Comparison of ENCODE assay signal across 10 cellular contexts in the genomic region with DNA sequence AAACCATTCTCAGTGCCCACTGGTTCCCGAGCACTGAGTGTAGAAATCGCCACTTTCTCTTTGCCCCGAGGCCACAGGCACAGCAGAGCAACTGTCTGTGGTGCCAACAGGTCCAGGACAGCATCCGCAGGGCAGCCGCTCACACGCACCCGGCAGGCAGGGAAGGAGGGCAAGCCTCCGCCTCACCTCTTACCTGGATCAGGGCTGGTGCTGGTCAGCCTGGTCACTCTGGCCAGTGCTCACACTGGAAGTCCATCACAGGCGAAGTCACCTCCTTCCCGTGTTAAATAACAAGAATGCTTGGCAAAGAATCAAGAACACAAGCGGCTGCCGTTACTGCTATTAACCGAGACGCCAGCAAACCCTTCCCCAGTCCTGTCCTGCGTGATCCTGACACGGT. TPM values are rescaled to one million over a fixed set of nuclear protein-coding genes. Genes with fewer than 3 reads are reported as not detected.
DNase-seq lines count a peak whose midpoint lies in the region; ATAC-seq, FAIRE-seq and TF ChIP-seq lines count a peak whose summit lies in the region.
"Had no signal": no experiment of that assay in that cellular context is flagged by ENCODE, and none has a peak within 500 bp of the region (broad histone marks: within the 10 kb centered on the region; RNA-seq: fewer than 3 reads in every experiment).

No MANE protein-coding gene starts in this region.

- TF ChIP-seq RAD21 in GM12878 (IDR thresholded peaks at IDR 0.05; ENCODE audit: insufficient read depth, low read depth, low read length): no peak

- no peak overlapping the region for H2AFZ ChIP-seq in GM12878 (ENCODE audit: control insufficient read depth, low read depth, low read length)

- no peak for TF ChIP-seq CTCF in 22Rv1 (IDR thresholded peaks at IDR 0.05)
- no peak for TF ChIP-seq CTCF in GM12878 (IDR thresholded peaks at IDR 0.05 in 2 of 3, conservative IDR thresholded peaks at IDR 0.05 in 1 of 3; ENCODE audit: control insufficient read depth in 2 of 3, extremely low read depth in 1 of 3, insufficient read depth in 1 of 3, low read depth in 3 of 3, low read length in 3 of 3)
- TF ChIP-seq CTCF in mucosa of descending colon (IDR thresholded peaks at IDR 0.05): no peak

- no peaks in the 10 kb centered on the region for H3K27me3 Mint-ChIP-seq in memory B cell

- intact Hi-C loops in GM12878 (cut with micrococcal nuclease; ENCODE audit: unreplicated experiment) (no loop called here), mucosa of descending colon (cut with DNase I, micrococcal nuclease) (no loop called here)

- peak overlapping the region; percentile 89 for H3K27ac Mint-ChIP-seq in memory B cell

- no peak for ATAC-seq in GM12878
- ATAC-seq in memory B cell (ENCODE audit: low read depth): no peak
- no peak for ATAC-seq in HG02973 (IDR thresholded peaks at IDR 0.05; ENCODE audit: unreplicated experiment)
- ATAC-seq in mucosa of descending colon: no peak
- no peak for ATAC-seq in GM19351 (IDR thresholded peaks at IDR 0.05; ENCODE audit: unreplicated experiment)

- peaks cover 9% of the 10 kb centered on the region for H4K20me1 ChIP-seq in GM12878 (ENCODE audit: control insufficient read depth, insufficient read depth)

- peaks cover 18% of the 10 kb centered on the region for H3K36me3 Mint-ChIP-seq in memory B cell

- H3K9me3 Mint-ChIP-seq in memory B cell: no peaks in the 10 kb centered on the region

- H3K79me2 ChIP-seq in GM12878 (ENCODE audit: control insufficient read depth, insufficient read depth, low read length): peaks cover 45% of the 10 kb centered on the region

- no peaks in the 10 kb centered on the region for H3K9me3 ChIP-seq in HAP-1
- H3K9me3 ChIP-seq in GM12878 (replicated peaks; ENCODE audit: control insufficient read depth, insufficient read depth, low read length): no peaks in the 10 kb centered on the region
- no peaks in the 10 kb centered on the region for H3K9me3 ChIP-seq in mucosa of descending colon
- H3K9me3 ChIP-seq: testis had no signal

- CTCF ChIA-PET in GM12878 (lab: Yijun Ruan, JAX): interaction anchor here (0.6 to 2.4 kb wide), 10 partner anchors 12 to 457 kb away, joined by 3 to 16 read pairs (median 4); a partner anchor contains a TSS

- 58% methylated on average over 16 of the region's 16 CpGs for WGBS in GM12878 (ENCODE audit: insufficient coverage, insufficient replicate concordance, low lambda C conversion rate, missing lambda C conversion rate)

- H3K9ac ChIP-seq in GM12878 (ENCODE audit: control insufficient read depth, insufficient read depth, low read length): peak overlapping the region; percentile 79

- no peak for FAIRE-seq in GM12878 (lab: Jason Lieb, UNC)
- no peak for FAIRE-seq in GM12892 (lab: Jason Lieb, UNC)
- FAIRE-seq: TTC549 had no signal

- peak overlapping the region; percentile 95 for H3K4me3 Mint-ChIP-seq in memory B cell

- peaks cover 16% of the 10 kb centered on the region for H3K4me1 ChIP-seq in HAP-1
- peaks cover 13% of the 10 kb centered on the region for H3K4me1 ChIP-seq in GM12878 (ENCODE audit: control insufficient read depth, insufficient read depth, low read length)
- peaks cover 20% of the 10 kb centered on the region for H3K4me1 ChIP-seq in mucosa of descending colon (ENCODE audit: low read depth)

- POLR2A ChIA-PET in GM12878 (lab: Charles Lee): no interaction called here

- RAD21 ChIA-PET in GM12878 (lab: Charles Lee; ENCODE audit: unreplicated experiment): interaction anchor here (1.5 to 1.7 kb wide), 2 partner anchors 15 to 25 kb away, joined by 5 to 6 read pairs; no protein-coding TSS in a partner anchor

- H3K4me1 Mint-ChIP-seq in memory B cell: peaks cover 14% of the 10 kb centered on the region

- in situ Hi-C loops in HAP-1 (cut with MboI; ENCODE audit: low sequenced_read_pairs) (no loop called here), GM12878 (cut with MboI) (no loop called here)

- TF ChIP-seq POLR2A in GM12878 (IDR thresholded peaks at IDR 0.05; ENCODE audit: low read depth, low read length) (no peak; the same call in 1 of the 2 replicates), GM12892 (IDR thresholded peaks at IDR 0.05; ENCODE audit: low read depth, low read length) (no peak)

- TF ChIP-seq EP300 in GM12878 (IDR thresholded peaks at IDR 0.05; ENCODE audit: borderline replicate concordance in 1 of 2, control insufficient read depth in 1 of 2, low read depth in 2 of 2, low read length in 2 of 2): no peak

- peak overlapping the region; percentile 73 for H3K4me3 ChIP-seq in HAP-1
- H3K4me3 ChIP-seq in GM12878: peak overlapping the region; percentile 69
- H3K4me3 ChIP-seq in mucosa of descending colon: no peak overlapping the region

- H3K36me3 ChIP-seq in HAP-1 (replicated peaks) (peaks cover 59% of the 10 kb centered on the region), GM12878 (ENCODE audit: control insufficient read depth in 2 of 2, insufficient read depth in 2 of 2, low read length in 1 of 2) (peaks cover 18 to 28% of the 10 kb centered on the region in 2 experiments), mucosa of descending colon (ENCODE audit: low read depth) (no peaks in the 10 kb centered on the region)

- BruUV-seq in GM12878 (replicated peaks; lab: Mats Ljungman, UMichigan): no TSS peak

- H3K27ac ChIP-seq in 22Rv1 (peak overlapping the region; percentile 85), GM12878 (ENCODE audit: control insufficient read depth, insufficient read depth) (peak overlapping the region; percentile 31)
- H3K27ac ChIP-seq: testis had no signal

- peak overlapping the region; percentile 93 for H3K4me2 ChIP-seq in GM12878 (ENCODE audit: control insufficient read depth, insufficient read depth)

- DNase-seq in HAP-1 (ENCODE audit: low spot score in 2 of 2): no peak
- DNase-seq in GM12878 (ENCODE audit: low read depth, low spot score): no peak
- no peak for DNase-seq in memory B cell (ENCODE audit: low spot score in 2 of 2)
- no peak for DNase-seq in GM12892 (ENCODE audit: insufficient read length)
- DNase-seq in mucosa of descending colon: no peak
- DNase-seq: testis had no signal

- SMC1A ChIA-PET in GM12878 (lab: Charles Lee; ENCODE audit: uncharacterized antibody, unreplicated experiment): no interaction called here

- no peaks in the 10 kb centered on the region for H3K27me3 ChIP-seq in HAP-1 (ENCODE audit: low read depth)
- no peaks in the 10 kb centered on the region for H3K27me3 ChIP-seq in GM12878 (replicated peaks in 1 of 2; ENCODE audit: control insufficient read depth in 2 of 2, insufficient read depth in 2 of 2, low read length in 1 of 2)
- H3K27me3 ChIP-seq: testis had no signal

RNA-seq across cellular contexts. Expression of a gene that starts 13.7 kb away (rescaled TPM):
- total RNA-seq in GM12878 (2013; cell fraction: nucleolus; rRNA removed): 0.32 and 0.58 TPM in 2 replicates
- 0.11 and 0.28 TPM in 2 replicates for total RNA-seq in GM12878 (2014; rRNA removed)
- 0.09 TPM in 2 replicates for total RNA-seq in GM12878 (2014; rRNA removed; fragmentation: Illumina TruSeq; extraction: Trizol)
- total RNA-seq in GM12878 (2021): 0.21 and 0.32 TPM in 2 replicates
- polyA plus RNA-seq in GM12878 (2011; ENCODE audit: low read depth): 0.37 TPM
- polyA plus RNA-seq in GM12878 (2011; rRNA removed): 0.06 and 0.12 TPM in 2 replicates
- 0.15 and 0.30 TPM in 2 replicates for polyA plus RNA-seq in GM12878 (2011; cell fraction: cytosol; rRNA removed)
- polyA plus RNA-seq in GM12878 (2011; cell fraction: nucleus; rRNA removed): 1.1 and 1.4 TPM in 2 replicates
- polyA plus RNA-seq in GM12878 (2012): 0.85 and 1.1 TPM in 2 replicates
- not detected in 2 replicates for polyA plus RNA-seq in GM12878 (2014; fragmentation: Illumina TruSeq; extraction: Trizol)
- polyA plus RNA-seq in GM12878 (2014; fragmentation: Nextera tagmentation; extraction: Ambion mirVana): not detected
- 0.16 and 0.20 TPM in 2 replicates for polyA plus RNA-seq in GM12878 (2014; rRNA removed)
- polyA plus RNA-seq in GM12878 (2016; fragmentation: Nextera tagmentation; extraction: Ambion mirVana): under 1 TPM; 0.08 to 0.13 TPM
- polyA minus RNA-seq in GM12878 (2011; rRNA and poly(A)+ RNA removed): 0.15 and 0.22 TPM in 2 replicates
- polyA minus RNA-seq in GM12878 (2011; cell fraction: cytosol; rRNA and poly(A)+ RNA removed): not detected in 2 replicates
- polyA minus RNA-seq in GM12878 (2011; cell fraction: nucleus; rRNA and poly(A)+ RNA removed): 0.12 and 0.19 TPM in 2 replicates
- polyA plus RNA-seq in GM12892 (2012; ENCODE audit: missing spikeins): 0.36 TPM
- 1 to 10 TPM; 1.0 to 10.0 (median 2.9) TPM for total RNA-seq in mucosa of descending colon

RNA-seq across cellular contexts. Expression of a gene that starts 16.6 kb away (rescaled TPM):
- 1.1 and 1.3 TPM in 2 replicates for total RNA-seq in GM12878 (2013; cell fraction: nucleolus; rRNA removed)
- total RNA-seq in GM12878 (2014; rRNA removed): 0.06 TPM in 1 of 2 replicates, not detected in the other
- 0.18 and 0.28 TPM in 2 replicates for total RNA-seq in GM12878 (2014; rRNA removed; fragmentation: Illumina TruSeq; extraction: Trizol)
- 0.21 and 0.51 TPM in 2 replicates for total RNA-seq in GM12878 (2021)
- 0.14 TPM for polyA plus RNA-seq in GM12878 (2011; ENCODE audit: low read depth)
- 1.3 TPM in 2 replicates for polyA plus RNA-seq in GM12878 (2011; rRNA removed)
- polyA plus RNA-seq in GM12878 (2011; cell fraction: cytosol; rRNA removed): 2.2 TPM in 2 replicates
- polyA plus RNA-seq in GM12878 (2011; cell fraction: nucleus; rRNA removed): 2.0 and 2.8 TPM in 2 replicates
- 0.37 and 0.56 TPM in 2 replicates for polyA plus RNA-seq in GM12878 (2012)
- 0.16 TPM in 1 of 2 replicates, not detected in the other for polyA plus RNA-seq in GM12878 (2014; fragmentation: Illumina TruSeq; extraction: Trizol)
- polyA plus RNA-seq in GM12878 (2014; fragmentation: Nextera tagmentation; extraction: Ambion mirVana): under 1 TPM in 1 of 2 experiments, not detected in 1; 0.11 TPM
- polyA plus RNA-seq in GM12878 (2014; rRNA removed): 0.06 and 0.35 TPM in 2 replicates
- polyA plus RNA-seq in GM12878 (2016; fragmentation: Nextera tagmentation; extraction: Ambion mirVana): 1 to 10 TPM in 1 of 2 experiments, under 1 TPM in 1; 0.39 to 1.1 TPM
- polyA minus RNA-seq in GM12878 (2011; rRNA and poly(A)+ RNA removed): 1.2 and 1.7 TPM in 2 replicates
- 0.67 TPM in 1 of 2 replicates, not detected in the other for polyA minus RNA-seq in GM12878 (2011; cell fraction: cytosol; rRNA and poly(A)+ RNA removed)
- 0.19 and 1.1 TPM in 2 replicates for polyA minus RNA-seq in GM12878 (2011; cell fraction: nucleus; rRNA and poly(A)+ RNA removed)
- 2.4 TPM for polyA plus RNA-seq in GM12892 (2012; ENCODE audit: missing spikeins)
- 1 to 10 TPM in 2 of 3 donors, under 1 TPM in 1; 0.12 to 5.1 (median 2.7) TPM for total RNA-seq in mucosa of descending colon

RNA-seq across cellular contexts. Expression of a gene that starts 22.2 kb away (rescaled TPM):
- total RNA-seq in GM12878 (2013; cell fraction: nucleolus; rRNA removed): not detected in 2 replicates
- total RNA-seq in GM12878 (2014; rRNA removed) (not detected in 2 replicates), GM12878 (2014; rRNA removed; fragmentation: Illumina TruSeq; extraction: Trizol) (not detected in 2 replicates), GM12878 (2021) (not detected in 2 replicates), mucosa of descending colon (1 to 10 TPM; 1.0 to 8.5 (median 4.7) TPM)
- not detected for polyA plus RNA-seq in GM12878 (2011; ENCODE audit: low read depth)
- polyA plus RNA-seq in GM12878 (2011; rRNA removed) (not detected in 2 replicates), GM12878 (2014; fragmentation: Illumina TruSeq; extraction: Trizol) (not detected in 2 replicates), GM12878 (2014; fragmentation: Nextera tagmentation; extraction: Ambion mirVana) (not detected), GM12878 (2014; rRNA removed) (not detected in 2 replicates), GM12878 (2016; fragmentation: Nextera tagmentation; extraction: Ambion mirVana) (not detected)
- not detected in 2 replicates for polyA plus RNA-seq in GM12878 (2011; cell fraction: cytosol; rRNA removed)
- not detected in 2 replicates for polyA plus RNA-seq in GM12878 (2011; cell fraction: nucleus; rRNA removed)
- not detected in 2 replicates for polyA plus RNA-seq in GM12878 (2012)
- not detected in 2 replicates for polyA minus RNA-seq in GM12878 (2011; rRNA and poly(A)+ RNA removed)
- polyA minus RNA-seq in GM12878 (2011; cell fraction: cytosol; rRNA and poly(A)+ RNA removed): not detected in 2 replicates
- polyA minus RNA-seq in GM12878 (2011; cell fraction: nucleus; rRNA and poly(A)+ RNA removed): not detected in 2 replicates
- polyA plus RNA-seq in GM12892 (2012; ENCODE audit: missing spikeins): not detected

RNA-seq across cellular contexts. Expression of a gene that starts 31.9 kb away (rescaled TPM):
- not detected in 2 replicates for total RNA-seq in GM12878 (2013; cell fraction: nucleolus; rRNA removed)
- not detected in 2 replicates for total RNA-seq in GM12878 (2014; rRNA removed)
- not detected in 2 replicates for total RNA-seq in GM12878 (2014; rRNA removed; fragmentation: Illumina TruSeq; extraction: Trizol)
- not detected in 2 replicates for total RNA-seq in GM12878 (2021)
- polyA plus RNA-seq in GM12878 (2011; ENCODE audit: low read depth): not detected
- not detected in 2 replicates for polyA plus RNA-seq in GM12878 (2011; rRNA removed)
- polyA plus RNA-seq in GM12878 (2011; cell fraction: cytosol; rRNA removed): not detected in 2 replicates
- not detected in 2 replicates for polyA plus RNA-seq in GM12878 (2011; cell fraction: nucleus; rRNA removed)
- not detected in 2 replicates for polyA plus RNA-seq in GM12878 (2012)
- not detected in 2 replicates for polyA plus RNA-seq in GM12878 (2014; fragmentation: Illumina TruSeq; extraction: Trizol)
- not detected for polyA plus RNA-seq in GM12878 (2014; fragmentation: Nextera tagmentation; extraction: Ambion mirVana)
- not detected in 2 replicates for polyA plus RNA-seq in GM12878 (2014; rRNA removed)
- polyA plus RNA-seq in GM12878 (2016; fragmentation: Nextera tagmentation; extraction: Ambion mirVana): not detected
- polyA minus RNA-seq in GM12878 (2011; rRNA and poly(A)+ RNA removed): not detected in 2 replicates
- not detected in 2 replicates for polyA minus RNA-seq in GM12878 (2011; cell fraction: cytosol; rRNA and poly(A)+ RNA removed)
- not detected in 2 replicates for polyA minus RNA-seq in GM12878 (2011; cell fraction: nucleus; rRNA and poly(A)+ RNA removed)
- not detected for polyA plus RNA-seq in GM12892 (2012; ENCODE audit: missing spikeins)
- not detected for total RNA-seq in mucosa of descending colon
- total RNA-seq: testis had no signal

RNA-seq across cellular contexts. Expression of a gene that starts 38.2 kb away (rescaled TPM):
- 0.33 TPM in 1 of 2 replicates, not detected in the other for total RNA-seq in GM12878 (2013; cell fraction: nucleolus; rRNA removed)
- total RNA-seq in GM12878 (2014; rRNA removed) (0.22 TPM in 1 of 2 replicates, not detected in the other), GM12878 (2014; rRNA removed; fragmentation: Illumina TruSeq; extraction: Trizol) (not detected in 2 replicates), GM12878 (2021) (not detected in 2 replicates), mucosa of descending colon (10 to 100 TPM in 1 of 3 donors, 1 to 10 TPM in 2; 1.6 to 17.2 (median 3.7) TPM)
- polyA plus RNA-seq in GM12878 (2011; ENCODE audit: low read depth): not detected
- polyA plus RNA-seq in GM12878 (2011; rRNA removed) (not detected in 2 replicates), GM12878 (2014; fragmentation: Illumina TruSeq; extraction: Trizol) (not detected in 2 replicates), GM12878 (2014; fragmentation: Nextera tagmentation; extraction: Ambion mirVana) (not detected), GM12878 (2014; rRNA removed) (0.11 TPM in 1 of 2 replicates, not detected in the other), GM12878 (2016; fragmentation: Nextera tagmentation; extraction: Ambion mirVana) (under 1 TPM; 0.37 to 0.50 TPM)
- polyA plus RNA-seq in GM12878 (2011; cell fraction: cytosol; rRNA removed): 0.05 TPM in 1 of 2 replicates, not detected in the other
- 0.04 TPM in 1 of 2 replicates, not detected in the other for polyA plus RNA-seq in GM12878 (2011; cell fraction: nucleus; rRNA removed)
- 0.13 and 0.23 TPM in 2 replicates for polyA plus RNA-seq in GM12878 (2012)
- polyA minus RNA-seq in GM12878 (2011; rRNA and poly(A)+ RNA removed): not detected in 2 replicates
- not detected in 2 replicates for polyA minus RNA-seq in GM12878 (2011; cell fraction: cytosol; rRNA and poly(A)+ RNA removed)
- not detected in 2 replicates for polyA minus RNA-seq in GM12878 (2011; cell fraction: nucleus; rRNA and poly(A)+ RNA removed)
- polyA plus RNA-seq in GM12892 (2012; ENCODE audit: missing spikeins): not detected
